2 cellular contexts compared by ENCODE assay signal in genomic region chr1:208192989-208193388, GRCh38.
TF ChIP-seq lines count a peak whose summit lies in the region.

No MANE protein-coding gene starts in this region.

TF ChIP-seq in liver, 16 proteins besides CTCF, POLR2A, EP300 and RAD21:
- TF ChIP-seq REST (IDR thresholded peaks at IDR 0.05), result no peak
- TF ChIP-seq HNF4A (conservative IDR thresholded peaks at IDR 0.05), result peak; percentile 55 to 59
- TF ChIP-seq FOXA1 (IDR thresholded peaks at IDR 0.05), result no peak
- peak; percentile 84 for TF ChIP-seq NR2F2 (IDR thresholded peaks at IDR 0.05)
- TF ChIP-seq TAF1 (conservative IDR thresholded peaks at IDR 0.05), result no peak
- TF ChIP-seq RXRA (IDR thresholded peaks at IDR 0.05), result peak; percentile 49 to 56
- peak in 1 of 2 donors; percentile 37 for TF ChIP-seq JUND (IDR thresholded peaks at IDR 0.05)
- TF ChIP-seq SP1 (IDR thresholded peaks at IDR 0.05), result peak; percentile 12
- TF ChIP-seq ATF3 (IDR thresholded peaks at IDR 0.05), result peak; percentile 84
- no peak for TF ChIP-seq EGR1 (IDR thresholded peaks at IDR 0.05; ENCODE audit: low read depth in 2 of 2)
TF ChIP-seq in liver: peak in this region for 6.

TF ChIP-seq in HepG2, 621 proteins besides CTCF, POLR2A, EP300 and RAD21 (continued from another document):
- TF ChIP-seq GMEB1 (CRISPR knock-in tag; IDR thresholded peaks at IDR 0.05; ENCODE audit: borderline replicate concordance) (no peak), RFXANK (CRISPR knock-in tag; IDR thresholded peaks at IDR 0.05) (no peak), ZNF557 (CRISPR knock-in tag; IDR thresholded peaks at IDR 0.05) (no peak), U2AF1 (optimal IDR thresholded peaks at IDR 0.05; ENCODE audit: low read depth, low read length) (no peak), ZNF335 (CRISPR knock-in tag; IDR thresholded peaks at IDR 0.05) (no peak), SRSF1 (optimal IDR thresholded peaks at IDR 0.05; ENCODE audit: low read depth, low read length) (no peak), BRCA1 (CRISPR knock-in tag; IDR thresholded peaks at IDR 0.05) (no peak), BORCS8-MEF2B (CRISPR knock-in tag; IDR thresholded peaks at IDR 0.05) (no peak), HOMEZ (CRISPR knock-in tag; IDR thresholded peaks at IDR 0.05; ENCODE audit: low read depth) (no peak), SOX13 (IDR thresholded peaks at IDR 0.05) (no peak), SOX13 (CRISPR knock-in tag; conservative IDR thresholded peaks at IDR 0.05 in 1 of 2, IDR thresholded peaks at IDR 0.05 in 1 of 2) (no peak), ZNF883 (CRISPR knock-in tag; IDR thresholded peaks at IDR 0.05; ENCODE audit: not compliant biosample characterization) (no peak), PRDM10 (CRISPR knock-in tag; IDR thresholded peaks at IDR 0.05; ENCODE audit: low read depth) (no peak), EZH2 (conservative IDR thresholded peaks at IDR 0.05; ENCODE audit: low read depth, low read length) (no peak)
